In the genomic region with DNA sequence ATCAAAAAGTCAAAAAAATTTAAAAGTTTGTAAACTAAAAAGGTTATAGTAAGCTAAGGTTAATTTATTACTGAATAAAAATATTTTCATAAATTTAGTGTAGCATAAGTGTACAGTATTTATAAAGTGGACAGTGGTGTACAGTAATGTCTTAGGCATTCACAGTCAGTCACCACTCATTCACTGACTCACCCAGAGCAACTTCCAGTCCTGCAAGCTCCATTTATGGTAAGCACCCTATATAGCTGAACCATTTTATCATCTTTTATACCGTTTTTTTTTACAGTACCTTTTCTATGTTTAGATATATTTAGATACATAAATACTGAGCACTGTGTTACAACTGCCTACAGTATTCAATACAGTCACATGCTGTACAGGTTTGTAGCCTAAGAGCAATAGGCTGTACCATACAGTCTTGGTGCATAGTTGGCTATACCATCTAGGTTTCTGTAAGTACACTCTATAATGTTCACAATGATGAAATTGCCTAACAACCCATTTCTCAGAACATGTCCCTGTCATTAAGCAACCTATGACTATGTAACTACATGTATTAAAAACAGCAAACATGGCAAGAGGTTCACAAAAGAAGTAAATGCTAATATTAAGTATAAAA, we compare ENCODE assay signal across 15 cellular contexts. TPM values are rescaled to one million over a fixed set of nuclear protein-coding genes. Genes with fewer than 3 reads are reported as not detected.
DNase-seq lines count a peak whose midpoint lies in the region; ATAC-seq, FAIRE-seq and TF ChIP-seq lines count a peak whose summit lies in the region.
"Had no signal": no experiment of that assay in that cellular context is flagged by ENCODE, and none has a peak within 500 bp of the region (broad histone marks: within the 10 kb centered on the region; RNA-seq: fewer than 3 reads in every experiment).

No MANE protein-coding gene starts in this region.

- H3K9ac ChIP-seq in IMR-90 (ENCODE audit: low read depth, low read length): peak overlapping the region; percentile 58; the same call in 1 of the 2 replicates
- H3K9ac ChIP-seq in keratinocyte (ENCODE audit: control insufficient read depth, extremely low read depth, insufficient read depth, low read length): no peak overlapping the region

- no peak overlapping the region for H3K4me3 Mint-ChIP-seq in stimulated activated naive B cell treated with anti-CD40 and anti-IgM and Interleukin-4, amounts not matched to agents 10 μg/mL and 1 μg/mL and 100 μg/mL, for 72 hours
- H3K4me3 Mint-ChIP-seq: WTC11 had no signal

- no peak overlapping the region for H3K4me3 ChIP-seq in AG09309 (ENCODE audit: control insufficient read depth, low read depth, low read length)
- H3K4me3 ChIP-seq in IMR-90 (ENCODE audit: insufficient read depth, low read depth, low read length): no peak overlapping the region
- H3K4me3 ChIP-seq in keratinocyte (ENCODE audit: control insufficient read depth in 2 of 3, extremely low read depth in 1 of 3, insufficient read depth in 2 of 3, low read depth in 1 of 3, low read length in 3 of 3): no peak overlapping the region
- H3K4me3 ChIP-seq: HAP-1, transverse colon had no signal

- H3K27me3 Mint-ChIP-seq in stimulated activated naive B cell treated with anti-CD40 and anti-IgM and Interleukin-4, amounts not matched to agents 10 μg/mL and 1 μg/mL and 100 μg/mL, for 72 hours: no peaks in the 10 kb centered on the region

- H3K9me1 ChIP-seq in IMR-90 (ENCODE audit: insufficient read depth, low read length) (no peaks in the 10 kb centered on the region; the same call in 1 of the 2 replicates), keratinocyte (ENCODE audit: control insufficient read depth, extremely low read depth, insufficient read depth, low read length) (no peaks in the 10 kb centered on the region)

- TF ChIP-seq POLR2A in IMR-90 (IDR thresholded peaks at IDR 0.05; ENCODE audit: low read depth, low read length): no peak

- H3K23ac ChIP-seq in IMR-90 (ENCODE audit: low read depth, low read length): peak overlapping the region; percentile 89; the same call in 1 of the 2 replicates

- H3K14ac ChIP-seq in IMR-90 (replicated peaks; ENCODE audit: low read depth, low read length): peak overlapping the region; percentile 50

- WGBS in IMR-90 (ENCODE audit: extremely low coverage in 2 of 2, insufficient read length in 1 of 2), 2 experiments: no CpG with 5 or more reads among the region's 1 CpG

- H3K4me1 ChIP-seq in IMR-90 (ENCODE audit: control insufficient read depth, insufficient read depth, low read length) (peaks cover 2% of the 10 kb centered on the region), keratinocyte (ENCODE audit: control insufficient read depth, extremely low read depth, insufficient read depth, low read length) (peaks cover 10% of the 10 kb centered on the region)
- H3K4me1 ChIP-seq: HAP-1, transverse colon had no signal

- H2AK9ac ChIP-seq in IMR-90 (replicated peaks; ENCODE audit: low read depth, low read length, poor library complexity): no peak overlapping the region

- peak; percentile 33 for DNase-seq in AG09309 (ENCODE audit: low read depth)
- DNase-seq in IMR-90: peak; percentile 91
- DNase-seq in astrocyte of the hippocampus (ENCODE audit: low read depth, low spot score): peak; percentile 55
- no peak for DNase-seq in keratinocyte (ENCODE audit: low read depth, low spot score)
- no peak for DNase-seq in activated effector memory CD4-positive, alpha-beta T cell treated with anti-CD3 and anti-CD28 coated beads, Interleukin-2, amount 50 U/mL, for 16 hours
- DNase-seq in SIG-M5 (lab: John Stamatoyannopoulos, UW): no peak
- DNase-seq in HT-29 (ENCODE audit: low spot score): no peak
- no peak for DNase-seq in stimulated activated naive B cell treated with anti-CD40 and anti-IgM and Interleukin-4, amounts not matched to agents 10 μg/mL and 1 μg/mL and 100 μg/mL, for 72 hours
- DNase-seq: KG1, NCI-H345, right cardiac atrium, transverse colon had no signal

- H2AK5ac ChIP-seq in IMR-90 (ENCODE audit: low read depth, low read length): peak overlapping the region; percentile 84; the same call in 1 of the 2 replicates

- POLR2A ChIA-PET in IMR-90 (lab: Charles Lee; ENCODE audit: unreplicated experiment): interaction anchor here (0.5 kb wide), 1 partner anchor 46 kb away, joined by 3 read pairs; no protein-coding TSS in a partner anchor

- no peak for TF ChIP-seq RAD21 in IMR-90 (IDR thresholded peaks at IDR 0.05; ENCODE audit: low read length)

- in situ Hi-C loops in IMR-90 (cut with MboI; ENCODE audit: low sequenced_read_pairs): loop anchor here (5.0 to 25.0 kb wide), 2 partner anchors 173 to 698 kb away; no protein-coding TSS in a partner anchor

- peaks cover 3% of the 10 kb centered on the region; the same call in 1 of the 2 replicates for H4K20me1 ChIP-seq in IMR-90 (ENCODE audit: insufficient read depth, low read length)
- no peaks in the 10 kb centered on the region for H4K20me1 ChIP-seq in keratinocyte (ENCODE audit: control insufficient read depth, extremely low read depth, insufficient read depth, low read length)

- H3K9me3 Mint-ChIP-seq in stimulated activated naive B cell treated with anti-CD40 and anti-IgM and Interleukin-4, amounts not matched to agents 10 μg/mL and 1 μg/mL and 100 μg/mL, for 72 hours: no peaks in the 10 kb centered on the region
- H3K9me3 Mint-ChIP-seq: WTC11 had no signal

- peak overlapping the region; percentile 82 for H3K56ac ChIP-seq in IMR-90 (ENCODE audit: extremely low read depth, insufficient read depth, low read length)

- peaks cover 3% of the 10 kb centered on the region; the same call in 1 of the 2 replicates for H3K36me3 ChIP-seq in IMR-90 (ENCODE audit: control insufficient read depth, insufficient read depth, low read length)
- H3K36me3 ChIP-seq in keratinocyte (ENCODE audit: control insufficient read depth in 2 of 2, extremely low read depth in 1 of 2, insufficient read depth in 2 of 2, low read length in 2 of 2): peaks cover 0 to 2% of the 10 kb centered on the region in 2 experiments
- H3K36me3 ChIP-seq: HAP-1, transverse colon had no signal

- intact Hi-C loops in IMR-90 (cut with micrococcal nuclease): loop anchor here (1.0 to 5.0 kb wide), 2 partner anchors 237 to 432 kb away; no protein-coding TSS in a partner anchor

- TF ChIP-seq CTCF in AG09309 (IDR thresholded peaks at IDR 0.05; ENCODE audit: control insufficient read depth, insufficient read depth, low read depth, low read length, missing control alignments) (no peak), IMR-90 (conservative IDR thresholded peaks at IDR 0.05; ENCODE audit: low read depth, low read length) (no peak), keratinocyte (optimal IDR thresholded peaks at IDR 0.05 in 1 of 3, IDR thresholded peaks at IDR 0.05 in 1 of 3, conservative IDR thresholded peaks at IDR 0.05 in 1 of 3; ENCODE audit: extremely low read depth in 1 of 3, insufficient read depth in 2 of 3, low read length in 3 of 3) (no peak)

- H4K91ac ChIP-seq in IMR-90 (ENCODE audit: insufficient read depth, low read depth, low read length): peak overlapping the region; percentile 83

- peak overlapping the region; percentile 86 for H2BK20ac ChIP-seq in IMR-90 (ENCODE audit: low read depth, low read length)

- H3K4me1 Mint-ChIP-seq in stimulated activated naive B cell treated with anti-CD40 and anti-IgM and Interleukin-4, amounts not matched to agents 10 μg/mL and 1 μg/mL and 100 μg/mL, for 72 hours: peaks cover 18 to 33% of the 10 kb centered on the region in 2 donors

- H3K79me2 ChIP-seq in keratinocyte (ENCODE audit: control insufficient read depth, insufficient read depth, low read length): peaks cover 74% of the 10 kb centered on the region

- no TSS peak for BruUV-seq in IMR-90 (replicated peaks; lab: Mats Ljungman, UMichigan)

- no peaks in the 10 kb centered on the region for H3K27me3 ChIP-seq in IMR-90 (ENCODE audit: control insufficient read depth, insufficient read depth, low read length)
- no peaks in the 10 kb centered on the region for H3K27me3 ChIP-seq in keratinocyte (ENCODE audit: control insufficient read depth, extremely low read depth, insufficient read depth, low read length)
- H3K27me3 ChIP-seq: transverse colon had no signal

- ATAC-seq in IMR-90 (ENCODE audit: low read depth): peak; percentile 80
- no peak for ATAC-seq in stimulated activated naive B cell treated with anti-CD40 and anti-IgM and Interleukin-4, amounts not matched to agents 10 μg/mL and 1 μg/mL and 100 μg/mL, for 72 hours (replicated peaks)
- ATAC-seq: right cardiac atrium, WTC11 had no signal

- no peak for FAIRE-seq in keratinocyte (lab: Jason Lieb, UNC)
- FAIRE-seq: D721Med had no signal

- peak overlapping the region; percentile 98; the same call in 2 of the 3 replicates for H2BK15ac ChIP-seq in IMR-90 (ENCODE audit: low read depth, low read length)

- H3K27ac ChIP-seq in IMR-90 (ENCODE audit: insufficient read depth, low read length) (peak overlapping the region; percentile 96), keratinocyte (ENCODE audit: control insufficient read depth, insufficient read depth, low read length) (peak overlapping the region; percentile 44)
- H3K27ac ChIP-seq: transverse colon had no signal

- H2AFZ ChIP-seq in IMR-90 (replicated peaks; ENCODE audit: low read length, poor library complexity) (no peak overlapping the region), keratinocyte (ENCODE audit: control insufficient read depth, low read length) (no peak overlapping the region)

- no peaks in the 10 kb centered on the region for H3K36me3 Mint-ChIP-seq in stimulated activated naive B cell treated with anti-CD40 and anti-IgM and Interleukin-4, amounts not matched to agents 10 μg/mL and 1 μg/mL and 100 μg/mL, for 72 hours
- H3K36me3 Mint-ChIP-seq: WTC11 had no signal

- H3K79me1 ChIP-seq in IMR-90 (ENCODE audit: low read depth in 1 of 2, low read length in 2 of 2): peaks cover 0 to 3% of the 10 kb centered on the region in 2 experiments; a peak in 2 of 4 replicates

- peak overlapping the region; percentile 91 for H3K18ac ChIP-seq in IMR-90 (ENCODE audit: low read depth, low read length)

- CTCF ChIA-PET in IMR-90 (lab: Yijun Ruan, JAX): interaction anchor here (0.6 to 3.0 kb wide), 3 partner anchors 143 to 353 kb away, joined by 3 to 23 read pairs (median 4); no protein-coding TSS in a partner anchor

- dilution Hi-C loops in IMR-90 (cut with HindIII; ENCODE audit: low sequenced_read_pairs, unreplicated experiment): no loop called here
- dilution Hi-C loops in keratinocyte (cut with MboI; ENCODE audit: extremely low pct_ligation_motif_present, low sequenced_read_pairs): no loop called here

- H2BK5ac ChIP-seq in IMR-90 (ENCODE audit: low read depth, low read length, poor library complexity, severe bottlenecking): peak overlapping the region; percentile 96

- peak overlapping the region; percentile 75 for H3K4me2 ChIP-seq in IMR-90 (ENCODE audit: low read depth, low read length)
- peak overlapping the region; percentile 25 for H3K4me2 ChIP-seq in keratinocyte (ENCODE audit: control insufficient read depth, extremely low read depth, insufficient read depth, low read depth, low read length)

- H2BK120ac ChIP-seq in IMR-90 (ENCODE audit: low read depth, low read length): peak overlapping the region; percentile 96

- peak overlapping the region; percentile 88 for H4K5ac ChIP-seq in IMR-90 (ENCODE audit: low read depth, low read length)

- H4K8ac ChIP-seq in IMR-90 (ENCODE audit: low read depth in 2 of 2, low read length in 2 of 2): peak overlapping the region; percentile 87 to 91

- H3K4ac ChIP-seq in IMR-90 (ENCODE audit: low read depth, low read length): peak overlapping the region; percentile 86

- H3K9me3 ChIP-seq in IMR-90 (ENCODE audit: control insufficient read depth, insufficient read depth, low read length) (no peaks in the 10 kb centered on the region), keratinocyte (ENCODE audit: control insufficient read depth, low read depth, low read length) (no peaks in the 10 kb centered on the region)
- H3K9me3 ChIP-seq: HAP-1, transverse colon had no signal

- no peak overlapping the region for H3K27ac Mint-ChIP-seq in stimulated activated naive B cell treated with anti-CD40 and anti-IgM and Interleukin-4, amounts not matched to agents 10 μg/mL and 1 μg/mL and 100 μg/mL, for 72 hours
- H3K27ac Mint-ChIP-seq: WTC11 had no signal

RNA-seq across cellular contexts. Expression of gene ACSL4, which starts 18.6 kb away (rescaled TPM):
- total RNA-seq in IMR-90 (2012; rRNA removed): 59.7 and 97.5 TPM in 2 replicates
- polyA plus RNA-seq in IMR-90 (2012; rRNA removed): 23.4 and 29.6 TPM in 2 replicates
- polyA plus RNA-seq in IMR-90 (2012; cell fraction: cytosol; rRNA removed): 5.8 and 9.0 TPM in 2 replicates
- 4.1 and 21.0 TPM in 2 replicates for polyA plus RNA-seq in IMR-90 (2012; cell fraction: nucleus; rRNA removed; ENCODE audit: low replicate concordance)
- 44.6 to 78.3 TPM (median 51.5 TPM) in 3 replicates for polyA plus RNA-seq in keratinocyte
- 32.3 TPM for polyA plus RNA-seq in keratinocyte (2011; ENCODE audit: low read depth)
- polyA plus RNA-seq in keratinocyte (2011; cell fraction: cytosol; rRNA removed): 42.2 and 66.9 TPM in 2 replicates
- 52.5 and 66.5 TPM in 2 replicates for polyA plus RNA-seq in keratinocyte (2011; cell fraction: nucleus; rRNA removed)
- polyA plus RNA-seq in keratinocyte (2012; ENCODE audit: low replicate concordance): 20.1 and 63.2 TPM in 2 replicates
- 66.5 to 131 TPM (median 121 TPM) in 3 replicates for polyA minus RNA-seq in keratinocyte
- polyA minus RNA-seq in keratinocyte (2011; cell fraction: cytosol; rRNA and poly(A)+ RNA removed): 99.8 TPM
- 71.6 and 138 TPM in 2 replicates for polyA minus RNA-seq in keratinocyte (2011; cell fraction: nucleus; rRNA and poly(A)+ RNA removed)
- 30.2 and 37.8 TPM in 2 replicates for total RNA-seq in HT-29 (2014; rRNA removed; shearing (Covaris generic))

Comparison
In these comparisons a context has a peak if more than half of its experiments do, and no peak if none do; other contexts are left out.
1. DNase-seq: peak in AG09309 (single experiment), IMR-90 (single experiment) and astrocyte of the hippocampus (single experiment); none in keratinocyte (single experiment), activated effector memory CD4-positive, alpha-beta T cell treated with anti-CD3 and anti-CD28 coated beads, Interleukin-2, amount 50 U/mL, for 16 hours (single experiment), SIG-M5 (single experiment), HT-29 (single experiment) and stimulated activated naive B cell treated with anti-CD40 and anti-IgM and Interleukin-4, amounts not matched to agents 10 μg/mL and 1 μg/mL and 100 μg/mL, for 72 hours (single experiment).